Comparison of ENCODE assay signal across 8 cellular contexts in genomic region chr12:64392221-64392620, GRCh38. TPM values are rescaled to one million over a fixed set of nuclear protein-coding genes. Genes with fewer than 3 reads are reported as not detected.
DNase-seq lines count a peak whose midpoint lies in the region; ATAC-seq and TF ChIP-seq lines count a peak whose summit lies in the region.

No MANE protein-coding gene starts in this region.

- no peak for TF ChIP-seq POLR2A in gastrocnemius medialis (IDR thresholded peaks at IDR 0.05)

- H3K4me1 ChIP-seq in SK-N-SH (ENCODE audit: control insufficient read depth in 1 of 2, insufficient read depth in 2 of 2, low read depth in 1 of 2, low read length in 1 of 2): peaks cover 0 to 5% of the 10 kb centered on the region in 2 experiments; a peak in 1 of 4 replicates
- no peaks in the 10 kb centered on the region for H3K4me1 ChIP-seq in gastrocnemius medialis

- no peaks in the 10 kb centered on the region for H3K27me3 ChIP-seq in SK-N-SH (ENCODE audit: insufficient read depth)
- H3K27me3 ChIP-seq in gastrocnemius medialis: peaks cover 14 to 32% (median 22%) of the 10 kb centered on the region in 3 donors

- POLR2A ChIA-PET in SK-N-SH (lab: Yijun Ruan, JAX): no interaction called here

- no peak overlapping the region for H2AFZ ChIP-seq in SK-N-SH (ENCODE audit: low read depth)

- H3K9ac ChIP-seq in SK-N-SH: no peak overlapping the region

- H3K4me2 ChIP-seq in SK-N-SH: no peak overlapping the region

- WGBS in SK-N-SH (ENCODE audit: low lambda C conversion rate): 68% methylated on average over 3 of the region's 3 CpGs

- H3K4me3 ChIP-seq in SK-N-SH (ENCODE audit: low read depth in 2 of 2, low read length in 1 of 2) (no peak overlapping the region), gastrocnemius medialis (no peak overlapping the region)

- peak; percentile 30 for TF ChIP-seq RAD21 in SK-N-SH (IDR thresholded peaks at IDR 0.05; ENCODE audit: low read length)

- DNase-seq in DMS114 treated with DMSO at 0.1 percent for 48 hours (lab: John Stamatoyannopoulos, UW; ENCODE audit: unreplicated experiment): peak; percentile 51
- DNase-seq in HCEC 1CT: peak; percentile 41
- no peak for DNase-seq in SK-N-SH
- peak; percentile 62 for DNase-seq in iris pigment epithelial cell (ENCODE audit: low read depth)
- no peak for DNase-seq in gastrocnemius medialis
- DNase-seq in T-helper 9 cell: no peak
- no peak for DNase-seq in NCI-H2029 (lab: John Stamatoyannopoulos, UW)

- H3K9me2 ChIP-seq in SK-N-SH: no peaks in the 10 kb centered on the region

- H3K9me3 ChIP-seq in SK-N-SH (no peaks in the 10 kb centered on the region), gastrocnemius medialis (no peaks in the 10 kb centered on the region)

- TF ChIP-seq CTCF in SK-N-SH (IDR thresholded peaks at IDR 0.05) (peak; percentile 50), gastrocnemius medialis (IDR thresholded peaks at IDR 0.05 in 4 of 5, conservative IDR thresholded peaks at IDR 0.05 in 1 of 5) (no peak)

- intact Hi-C loops in gastrocnemius medialis (cut with DNase I; ENCODE audit: low total_unique reads): no loop called here

- H4K20me1 ChIP-seq in SK-N-SH (ENCODE audit: insufficient read depth): no peaks in the 10 kb centered on the region

- in situ Hi-C loops in gastrocnemius medialis (cut with MboI; ENCODE audit: low sequenced_read_pairs in 4 of 4): loop anchor here in 1 of 4 donors (25.0 kb wide), 1 partner anchor 555 kb away; the partner anchor contains the start of gene SRGAP1

- H3K36me3 ChIP-seq in SK-N-SH (replicated peaks in 1 of 2; ENCODE audit: control insufficient read depth in 1 of 2, insufficient read depth in 2 of 2, low read length in 1 of 2) (no peaks in the 10 kb centered on the region), gastrocnemius medialis (no peaks in the 10 kb centered on the region)

- no peaks in the 10 kb centered on the region for H3K79me2 ChIP-seq in SK-N-SH (ENCODE audit: insufficient read depth)

- CTCF ChIA-PET in SK-N-SH (lab: Yijun Ruan, JAX): interaction anchor here (1.3 kb wide), 1 partner anchor 12 kb away, joined by 3 read pairs; the partner anchor contains the start of gene XPOT

- ATAC-seq in gastrocnemius medialis (no peak), GM21360 (IDR thresholded peaks at IDR 0.05; ENCODE audit: unreplicated experiment) (no peak)

- TF ChIP-seq EP300 in SK-N-SH (IDR thresholded peaks at IDR 0.05; ENCODE audit: borderline replicate concordance in 1 of 2, low read depth in 1 of 2, low read length in 1 of 2): no peak

- H3K27ac ChIP-seq in SK-N-SH (ENCODE audit: low read depth in 2 of 2, low read length in 1 of 2) (no peak overlapping the region), gastrocnemius medialis (no peak overlapping the region)

- H3F3A ChIP-seq in SK-N-SH (replicated peaks; ENCODE audit: insufficient read depth): peaks cover 9% of the 10 kb centered on the region

TF ChIP-seq in SK-N-SH, 30 proteins besides CTCF, POLR2A, EP300 and RAD21:
- TF ChIP-seq SIN3A (IDR thresholded peaks at IDR 0.05; ENCODE audit: borderline replicate concordance, low read depth, low read length) (no peak), RCOR1 (IDR thresholded peaks at IDR 0.05; ENCODE audit: low read length) (no peak), SMC3 (IDR thresholded peaks at IDR 0.05; ENCODE audit: low read depth, low read length) (peak; percentile 23; the same call in 1 of the 2 replicates)
TF ChIP-seq in SK-N-SH: peak in this region for 1.

RNA-seq across cellular contexts. Expression of gene C12orf56, which starts 1.7 kb away (rescaled TPM):
- not detected in 2 replicates for polyA plus RNA-seq in SK-N-SH (2012; rRNA removed)
- polyA plus RNA-seq in SK-N-SH (2012; cell fraction: cytosol; rRNA removed): not detected in 2 replicates
- polyA plus RNA-seq in SK-N-SH (2012; cell fraction: nucleus; rRNA removed): not detected in 2 replicates
- not detected for total RNA-seq in gastrocnemius medialis

RNA-seq across cellular contexts. Expression of gene XPOT, which starts 12.0 kb away (rescaled TPM):
- 25.6 and 42.3 TPM in 2 replicates for polyA plus RNA-seq in SK-N-SH (2012; rRNA removed)
- polyA plus RNA-seq in SK-N-SH (2012; cell fraction: cytosol; rRNA removed): 36.6 and 38.3 TPM in 2 replicates
- polyA plus RNA-seq in SK-N-SH (2012; cell fraction: nucleus; rRNA removed): 24.3 and 79.5 TPM in 2 replicates
- 10 to 100 TPM; 21.1 to 27.1 (median 25.1) TPM for total RNA-seq in gastrocnemius medialis

RNA-seq across cellular contexts. Expression of gene TBK1, which starts 59.7 kb away (rescaled TPM):
- 8.2 and 11.5 TPM in 2 replicates for polyA plus RNA-seq in SK-N-SH (2012; rRNA removed)
- polyA plus RNA-seq in SK-N-SH (2012; cell fraction: cytosol; rRNA removed): 13.4 and 16.7 TPM in 2 replicates
- 5.0 and 14.9 TPM in 2 replicates for polyA plus RNA-seq in SK-N-SH (2012; cell fraction: nucleus; rRNA removed)
- total RNA-seq in gastrocnemius medialis: 10 to 100 TPM; 20.1 to 40.8 (median 27.6) TPM

Comparison
In these comparisons a context has a peak if more than half of its experiments do, and no peak if none do; other contexts are left out.
1. DNase-seq: peak in DMS114 treated with DMSO at 0.1 percent for 48 hours (single experiment), HCEC 1CT (single experiment) and iris pigment epithelial cell (single experiment); none in SK-N-SH (single experiment), gastrocnemius medialis (0 of 2), T-helper 9 cell (single experiment) and NCI-H2029 (single experiment).